In the genomic region with DNA sequence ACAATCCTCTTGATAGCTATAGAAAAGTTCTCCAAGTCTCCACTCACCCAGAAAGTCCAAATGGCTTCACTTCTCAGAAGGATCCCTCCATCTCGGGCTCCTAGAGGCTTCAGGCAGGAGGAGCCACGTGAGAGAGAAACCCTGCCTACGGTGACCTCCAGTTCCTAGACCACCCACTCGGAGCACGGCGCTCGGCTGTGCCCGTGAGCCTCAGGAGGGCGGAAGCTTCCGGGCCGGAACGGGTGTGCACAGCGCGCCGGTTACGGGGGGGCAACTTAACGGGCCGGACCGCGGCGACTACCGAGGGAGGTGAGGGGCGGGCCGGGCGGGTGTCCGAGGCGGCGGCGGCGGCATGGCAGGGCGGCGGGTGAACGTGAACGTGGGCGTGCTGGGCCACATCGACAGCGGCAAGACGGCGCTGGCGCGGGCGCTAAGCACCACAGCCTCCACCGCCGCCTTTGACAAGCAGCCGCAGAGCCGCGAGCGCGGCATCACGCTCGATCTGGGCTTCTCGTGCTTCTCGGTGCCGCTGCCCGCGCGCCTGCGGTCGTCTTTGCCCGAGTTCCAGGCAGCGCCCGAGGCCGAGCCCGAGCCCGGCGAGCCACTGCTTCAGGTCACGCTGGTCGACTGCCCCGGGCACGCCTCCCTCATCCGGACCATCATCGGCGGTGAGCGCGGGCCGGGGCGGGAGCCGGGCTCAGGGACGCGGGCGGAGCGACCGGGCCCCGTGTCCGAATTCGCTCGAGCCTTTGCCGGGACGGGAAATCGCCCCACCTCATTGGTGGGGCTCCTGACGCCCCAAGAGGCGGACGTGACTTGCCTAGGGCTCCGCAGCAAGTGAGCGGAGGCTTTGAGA, we compare ENCODE assay signal across 1 cellular context.
A peak's percentile ranks its signal among the peaks of the same experiment; 100 is the strongest.
TF ChIP-seq lines count a peak whose summit lies in the region.

A gene with protein sequence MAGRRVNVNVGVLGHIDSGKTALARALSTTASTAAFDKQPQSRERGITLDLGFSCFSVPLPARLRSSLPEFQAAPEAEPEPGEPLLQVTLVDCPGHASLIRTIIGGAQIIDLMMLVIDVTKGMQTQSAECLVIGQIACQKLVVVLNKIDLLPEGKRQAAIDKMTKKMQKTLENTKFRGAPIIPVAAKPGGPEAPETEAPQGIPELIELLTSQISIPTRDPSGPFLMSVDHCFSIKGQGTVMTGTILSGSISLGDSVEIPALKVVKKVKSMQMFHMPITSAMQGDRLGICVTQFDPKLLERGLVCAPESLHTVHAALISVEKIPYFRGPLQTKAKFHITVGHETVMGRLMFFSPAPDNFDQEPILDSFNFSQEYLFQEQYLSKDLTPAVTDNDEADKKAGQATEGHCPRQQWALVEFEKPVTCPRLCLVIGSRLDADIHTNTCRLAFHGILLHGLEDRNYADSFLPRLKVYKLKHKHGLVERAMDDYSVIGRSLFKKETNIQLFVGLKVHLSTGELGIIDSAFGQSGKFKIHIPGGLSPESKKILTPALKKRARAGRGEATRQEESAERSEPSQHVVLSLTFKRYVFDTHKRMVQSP (plus strand): TSS at position 326 of the 856 bp plus-strand sequence. CDS start 27 bp downstream, at position 353.

TF ChIP-seq in HepG2, 621 proteins besides CTCF, POLR2A, EP300 and RAD21 (continued from another document and continues in another):
- TF ChIP-seq, protein P1, sequence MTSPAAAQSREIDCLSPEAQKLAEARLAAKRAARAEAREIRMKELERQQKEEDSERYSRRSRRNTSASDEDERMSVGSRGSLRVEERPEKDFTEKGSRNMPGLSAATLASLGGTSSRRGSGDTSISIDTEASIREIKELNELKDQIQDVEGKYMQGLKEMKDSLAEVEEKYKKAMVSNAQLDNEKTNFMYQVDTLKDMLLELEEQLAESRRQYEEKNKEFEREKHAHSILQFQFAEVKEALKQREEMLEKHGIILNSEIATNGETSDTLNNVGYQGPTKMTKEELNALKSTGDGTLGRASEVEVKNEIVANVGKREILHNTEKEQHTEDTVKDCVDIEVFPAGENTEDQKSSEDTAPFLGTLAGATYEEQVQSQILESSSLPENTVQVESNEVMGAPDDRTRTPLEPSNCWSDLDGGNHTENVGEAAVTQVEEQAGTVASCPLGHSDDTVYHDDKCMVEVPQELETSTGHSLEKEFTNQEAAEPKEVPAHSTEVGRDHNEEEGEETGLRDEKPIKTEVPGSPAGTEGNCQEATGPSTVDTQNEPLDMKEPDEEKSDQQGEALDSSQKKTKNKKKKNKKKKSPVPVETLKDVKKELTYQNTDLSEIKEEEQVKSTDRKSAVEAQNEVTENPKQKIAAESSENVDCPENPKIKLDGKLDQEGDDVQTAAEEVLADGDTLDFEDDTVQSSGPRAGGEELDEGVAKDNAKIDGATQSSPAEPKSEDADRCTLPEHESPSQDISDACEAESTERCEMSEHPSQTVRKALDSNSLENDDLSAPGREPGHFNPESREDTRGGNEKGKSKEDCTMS (CRISPR knock-in tag; conservative IDR thresholded peaks at IDR 0.05) = no peak
- TF ChIP-seq TBX2 (CRISPR knock-in tag; IDR thresholded peaks at IDR 0.05; ENCODE audit: borderline replicate concordance) = peak; percentile 91
- TF ChIP-seq YEATS2 (CRISPR knock-in tag; IDR thresholded peaks at IDR 0.05; ENCODE audit: borderline replicate concordance) = peak; percentile 87
- no peak; the same call in 1 of the 2 replicates for TF ChIP-seq HOXA5 (CRISPR knock-in tag; IDR thresholded peaks at IDR 0.05)
- TF ChIP-seq FOXK1 (CRISPR knock-in tag; IDR thresholded peaks at IDR 0.05; ENCODE audit: borderline replicate concordance, low read depth) = peak; percentile 71; the same call in 1 of the 2 replicates
- TF ChIP-seq ZNF382 (CRISPR knock-in tag; IDR thresholded peaks at IDR 0.05; ENCODE audit: borderline replicate concordance) = no peak
- TF ChIP-seq TAF1 (CRISPR knock-in tag; IDR thresholded peaks at IDR 0.05) = peak; percentile 97
- 0 out of 2 replicates have a peak, but pooled peaks have one; percentile 13 for TF ChIP-seq ZNF629 (CRISPR knock-in tag; conservative IDR thresholded peaks at IDR 0.05)
- peak; percentile 90 for TF ChIP-seq BORCS8-MEF2B (CRISPR knock-in tag; IDR thresholded peaks at IDR 0.05)
- TF ChIP-seq ZNF619 (CRISPR knock-in tag; IDR thresholded peaks at IDR 0.05) = peak; percentile 73
- peak; percentile 77 for TF ChIP-seq SP4 (CRISPR knock-in tag; IDR thresholded peaks at IDR 0.05)
- TF ChIP-seq CHD2 (IDR thresholded peaks at IDR 0.05; ENCODE audit: low read depth, low read length) = no peak
- TF ChIP-seq, protein P2, sequence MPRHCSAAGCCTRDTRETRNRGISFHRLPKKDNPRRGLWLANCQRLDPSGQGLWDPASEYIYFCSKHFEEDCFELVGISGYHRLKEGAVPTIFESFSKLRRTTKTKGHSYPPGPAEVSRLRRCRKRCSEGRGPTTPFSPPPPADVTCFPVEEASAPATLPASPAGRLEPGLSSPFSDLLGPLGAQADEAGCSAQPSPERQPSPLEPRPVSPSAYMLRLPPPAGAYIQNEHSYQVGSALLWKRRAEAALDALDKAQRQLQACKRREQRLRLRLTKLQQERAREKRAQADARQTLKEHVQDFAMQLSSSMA (CRISPR knock-in tag; IDR thresholded peaks at IDR 0.05) = peak; percentile 92; the same call in 1 of the 2 replicates
- TF ChIP-seq NFKB2 (CRISPR knock-in tag; IDR thresholded peaks at IDR 0.05; ENCODE audit: borderline replicate concordance) = peak; percentile 84; the same call in 1 of the 2 replicates
- TF ChIP-seq MEIS1 (CRISPR knock-in tag; IDR thresholded peaks at IDR 0.05; ENCODE audit: borderline replicate concordance) = 0 out of 2 replicates have a peak, but pooled peaks have one; percentile 34
- TF ChIP-seq TCF12 (IDR thresholded peaks at IDR 0.05) = no peak
- TF ChIP-seq TCF12 (CRISPR knock-in tag; IDR thresholded peaks at IDR 0.05) = peak; percentile 66; the same call in 1 of the 2 replicates
- no peak for TF ChIP-seq ZNF569 (CRISPR knock-in tag; IDR thresholded peaks at IDR 0.05; ENCODE audit: borderline replicate concordance)
- TF ChIP-seq, protein P3, sequence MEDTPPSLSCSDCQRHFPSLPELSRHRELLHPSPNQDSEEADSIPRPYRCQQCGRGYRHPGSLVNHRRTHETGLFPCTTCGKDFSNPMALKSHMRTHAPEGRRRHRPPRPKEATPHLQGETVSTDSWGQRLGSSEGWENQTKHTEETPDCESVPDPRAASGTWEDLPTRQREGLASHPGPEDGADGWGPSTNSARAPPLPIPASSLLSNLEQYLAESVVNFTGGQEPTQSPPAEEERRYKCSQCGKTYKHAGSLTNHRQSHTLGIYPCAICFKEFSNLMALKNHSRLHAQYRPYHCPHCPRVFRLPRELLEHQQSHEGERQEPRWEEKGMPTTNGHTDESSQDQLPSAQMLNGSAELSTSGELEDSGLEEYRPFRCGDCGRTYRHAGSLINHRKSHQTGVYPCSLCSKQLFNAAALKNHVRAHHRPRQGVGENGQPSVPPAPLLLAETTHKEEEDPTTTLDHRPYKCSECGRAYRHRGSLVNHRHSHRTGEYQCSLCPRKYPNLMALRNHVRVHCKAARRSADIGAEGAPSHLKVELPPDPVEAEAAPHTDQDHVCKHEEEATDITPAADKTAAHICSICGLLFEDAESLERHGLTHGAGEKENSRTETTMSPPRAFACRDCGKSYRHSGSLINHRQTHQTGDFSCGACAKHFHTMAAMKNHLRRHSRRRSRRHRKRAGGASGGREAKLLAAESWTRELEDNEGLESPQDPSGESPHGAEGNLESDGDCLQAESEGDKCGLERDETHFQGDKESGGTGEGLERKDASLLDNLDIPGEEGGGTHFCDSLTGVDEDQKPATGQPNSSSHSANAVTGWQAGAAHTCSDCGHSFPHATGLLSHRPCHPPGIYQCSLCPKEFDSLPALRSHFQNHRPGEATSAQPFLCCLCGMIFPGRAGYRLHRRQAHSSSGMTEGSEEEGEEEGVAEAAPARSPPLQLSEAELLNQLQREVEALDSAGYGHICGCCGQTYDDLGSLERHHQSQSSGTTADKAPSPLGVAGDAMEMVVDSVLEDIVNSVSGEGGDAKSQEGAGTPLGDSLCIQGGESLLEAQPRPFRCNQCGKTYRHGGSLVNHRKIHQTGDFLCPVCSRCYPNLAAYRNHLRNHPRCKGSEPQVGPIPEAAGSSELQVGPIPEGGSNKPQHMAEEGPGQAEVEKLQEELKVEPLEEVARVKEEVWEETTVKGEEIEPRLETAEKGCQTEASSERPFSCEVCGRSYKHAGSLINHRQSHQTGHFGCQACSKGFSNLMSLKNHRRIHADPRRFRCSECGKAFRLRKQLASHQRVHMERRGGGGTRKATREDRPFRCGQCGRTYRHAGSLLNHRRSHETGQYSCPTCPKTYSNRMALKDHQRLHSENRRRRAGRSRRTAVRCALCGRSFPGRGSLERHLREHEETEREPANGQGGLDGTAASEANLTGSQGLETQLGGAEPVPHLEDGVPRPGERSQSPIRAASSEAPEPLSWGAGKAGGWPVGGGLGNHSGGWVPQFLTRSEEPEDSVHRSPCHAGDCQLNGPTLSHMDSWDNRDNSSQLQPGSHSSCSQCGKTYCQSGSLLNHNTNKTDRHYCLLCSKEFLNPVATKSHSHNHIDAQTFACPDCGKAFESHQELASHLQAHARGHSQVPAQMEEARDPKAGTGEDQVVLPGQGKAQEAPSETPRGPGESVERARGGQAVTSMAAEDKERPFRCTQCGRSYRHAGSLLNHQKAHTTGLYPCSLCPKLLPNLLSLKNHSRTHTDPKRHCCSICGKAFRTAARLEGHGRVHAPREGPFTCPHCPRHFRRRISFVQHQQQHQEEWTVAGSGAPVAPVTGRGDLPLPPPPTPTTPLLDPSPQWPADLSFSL (CRISPR knock-in tag; IDR thresholded peaks at IDR 0.05) = no peak
- TF ChIP-seq PTBP1 (IDR thresholded peaks at IDR 0.05; ENCODE audit: low read depth, low read length, poor library complexity, severe bottlenecking) = peak; percentile 42
- 0 out of 2 replicates have a peak, but pooled peaks have one; percentile 65 for TF ChIP-seq ZNF337 (CRISPR knock-in tag; IDR thresholded peaks at IDR 0.05; ENCODE audit: borderline replicate concordance, low read depth)
- TF ChIP-seq ZNF543 (CRISPR knock-in tag; IDR thresholded peaks at IDR 0.05) = peak; percentile 78; the same call in 1 of the 2 replicates
- TF ChIP-seq ZNF501 (CRISPR knock-in tag; IDR thresholded peaks at IDR 0.05) = peak; percentile 94
- peak; percentile 80; the same call in 1 of the 2 replicates for TF ChIP-seq RFXAP (CRISPR knock-in tag; IDR thresholded peaks at IDR 0.05; ENCODE audit: borderline replicate concordance)
- TF ChIP-seq ZNF782 (CRISPR knock-in tag; IDR thresholded peaks at IDR 0.05; ENCODE audit: borderline replicate concordance) = peak; percentile 91
- TF ChIP-seq, protein P4, sequence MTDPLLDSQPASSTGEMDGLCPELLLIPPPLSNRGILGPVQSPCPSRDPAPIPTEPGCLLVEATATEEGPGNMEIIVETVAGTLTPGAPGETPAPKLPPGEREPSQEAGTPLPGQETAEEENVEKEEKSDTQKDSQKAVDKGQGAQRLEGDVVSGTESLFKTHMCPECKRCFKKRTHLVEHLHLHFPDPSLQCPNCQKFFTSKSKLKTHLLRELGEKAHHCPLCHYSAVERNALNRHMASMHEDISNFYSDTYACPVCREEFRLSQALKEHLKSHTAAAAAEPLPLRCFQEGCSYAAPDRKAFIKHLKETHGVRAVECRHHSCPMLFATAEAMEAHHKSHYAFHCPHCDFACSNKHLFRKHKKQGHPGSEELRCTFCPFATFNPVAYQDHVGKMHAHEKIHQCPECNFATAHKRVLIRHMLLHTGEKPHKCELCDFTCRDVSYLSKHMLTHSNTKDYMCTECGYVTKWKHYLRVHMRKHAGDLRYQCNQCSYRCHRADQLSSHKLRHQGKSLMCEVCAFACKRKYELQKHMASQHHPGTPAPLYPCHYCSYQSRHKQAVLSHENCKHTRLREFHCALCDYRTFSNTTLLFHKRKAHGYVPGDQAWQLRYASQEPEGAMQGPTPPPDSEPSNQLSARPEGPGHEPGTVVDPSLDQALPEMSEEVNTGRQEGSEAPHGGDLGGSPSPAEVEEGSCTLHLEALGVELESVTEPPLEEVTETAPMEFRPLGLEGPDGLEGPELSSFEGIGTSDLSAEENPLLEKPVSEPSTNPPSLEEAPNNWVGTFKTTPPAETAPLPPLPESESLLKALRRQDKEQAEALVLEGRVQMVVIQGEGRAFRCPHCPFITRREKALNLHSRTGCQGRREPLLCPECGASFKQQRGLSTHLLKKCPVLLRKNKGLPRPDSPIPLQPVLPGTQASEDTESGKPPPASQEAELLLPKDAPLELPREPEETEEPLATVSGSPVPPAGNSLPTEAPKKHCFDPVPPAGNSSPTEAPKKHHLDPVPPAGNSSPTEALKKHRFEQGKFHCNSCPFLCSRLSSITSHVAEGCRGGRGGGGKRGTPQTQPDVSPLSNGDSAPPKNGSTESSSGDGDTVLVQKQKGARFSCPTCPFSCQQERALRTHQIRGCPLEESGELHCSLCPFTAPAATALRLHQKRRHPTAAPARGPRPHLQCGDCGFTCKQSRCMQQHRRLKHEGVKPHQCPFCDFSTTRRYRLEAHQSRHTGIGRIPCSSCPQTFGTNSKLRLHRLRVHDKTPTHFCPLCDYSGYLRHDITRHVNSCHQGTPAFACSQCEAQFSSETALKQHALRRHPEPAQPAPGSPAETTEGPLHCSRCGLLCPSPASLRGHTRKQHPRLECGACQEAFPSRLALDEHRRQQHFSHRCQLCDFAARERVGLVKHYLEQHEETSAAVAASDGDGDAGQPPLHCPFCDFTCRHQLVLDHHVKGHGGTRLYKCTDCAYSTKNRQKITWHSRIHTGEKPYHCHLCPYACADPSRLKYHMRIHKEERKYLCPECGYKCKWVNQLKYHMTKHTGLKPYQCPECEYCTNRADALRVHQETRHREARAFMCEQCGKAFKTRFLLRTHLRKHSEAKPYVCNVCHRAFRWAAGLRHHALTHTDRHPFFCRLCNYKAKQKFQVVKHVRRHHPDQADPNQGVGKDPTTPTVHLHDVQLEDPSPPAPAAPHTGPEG (CRISPR knock-in tag; IDR thresholded peaks at IDR 0.05) = peak; percentile 84
- peak; percentile 92 for TF ChIP-seq DMAP1 (CRISPR knock-in tag; IDR thresholded peaks at IDR 0.05)
- TF ChIP-seq MAZ (IDR thresholded peaks at IDR 0.05; ENCODE audit: borderline replicate concordance, low read depth, low read length) = peak; percentile 16; the same call in 1 of the 2 replicates
- peak; percentile 91 for TF ChIP-seq MAZ (CRISPR knock-in tag; IDR thresholded peaks at IDR 0.05; ENCODE audit: low read depth)
- no peak for TF ChIP-seq SOX6 (IDR thresholded peaks at IDR 0.05)
- peak; percentile 69 for TF ChIP-seq SOX6 (CRISPR knock-in tag; IDR thresholded peaks at IDR 0.05)
- no peak for TF ChIP-seq NFIB (CRISPR knock-in tag; IDR thresholded peaks at IDR 0.05; ENCODE audit: borderline replicate concordance)
- TF ChIP-seq NFE2L2 (IDR thresholded peaks at IDR 0.05; ENCODE audit: low read length) = no peak
- TF ChIP-seq NONO (IDR thresholded peaks at IDR 0.05) = no peak
- TF ChIP-seq NONO (CRISPR knock-in tag; conservative IDR thresholded peaks at IDR 0.05) = peak; percentile 96
- peak; percentile 18 for TF ChIP-seq STAG1 (CRISPR knock-in tag; IDR thresholded peaks at IDR 0.05)
- no peak for TF ChIP-seq JUND (CRISPR knock-in tag; IDR thresholded peaks at IDR 0.05)
- peak; percentile 90 for TF ChIP-seq ZNF747 (CRISPR knock-in tag; IDR thresholded peaks at IDR 0.05; ENCODE audit: borderline replicate concordance)
- peak; percentile 83; the same call in 1 of the 2 replicates for TF ChIP-seq HOXA9 (CRISPR knock-in tag; IDR thresholded peaks at IDR 0.05; ENCODE audit: borderline replicate concordance)
- TF ChIP-seq U2AF1 (optimal IDR thresholded peaks at IDR 0.05; ENCODE audit: low read depth, low read length) = no peak
- TF ChIP-seq ZNF235 (CRISPR knock-in tag; IDR thresholded peaks at IDR 0.05; ENCODE audit: borderline replicate concordance) = peak; percentile 74; the same call in 1 of the 2 replicates
- no peak for TF ChIP-seq ZNF841 (CRISPR knock-in tag; IDR thresholded peaks at IDR 0.05; ENCODE audit: borderline replicate concordance)
